Comparison of ENCODE assay signal across 1 cellular context in genomic region chr18:5175378-5175777, GRCh38.
A peak's percentile ranks its signal among the peaks of the same experiment; 100 is the strongest.
TF ChIP-seq lines count a peak whose summit lies in the region.

No MANE protein-coding gene starts in this region.

TF ChIP-seq in GM12878, 131 proteins besides CTCF, POLR2A, EP300 and RAD21:
- no peak for TF ChIP-seq NKRF (conservative IDR thresholded peaks at IDR 0.05)
- peak; percentile 39 for TF ChIP-seq SPI1 (IDR thresholded peaks at IDR 0.05; ENCODE audit: borderline replicate concordance, insufficient read depth, low read depth, low read length)
TF ChIP-seq in GM12878: peak in this region for 1.
